Comparison of ENCODE assay signal across 1 cellular context in the genomic region with DNA sequence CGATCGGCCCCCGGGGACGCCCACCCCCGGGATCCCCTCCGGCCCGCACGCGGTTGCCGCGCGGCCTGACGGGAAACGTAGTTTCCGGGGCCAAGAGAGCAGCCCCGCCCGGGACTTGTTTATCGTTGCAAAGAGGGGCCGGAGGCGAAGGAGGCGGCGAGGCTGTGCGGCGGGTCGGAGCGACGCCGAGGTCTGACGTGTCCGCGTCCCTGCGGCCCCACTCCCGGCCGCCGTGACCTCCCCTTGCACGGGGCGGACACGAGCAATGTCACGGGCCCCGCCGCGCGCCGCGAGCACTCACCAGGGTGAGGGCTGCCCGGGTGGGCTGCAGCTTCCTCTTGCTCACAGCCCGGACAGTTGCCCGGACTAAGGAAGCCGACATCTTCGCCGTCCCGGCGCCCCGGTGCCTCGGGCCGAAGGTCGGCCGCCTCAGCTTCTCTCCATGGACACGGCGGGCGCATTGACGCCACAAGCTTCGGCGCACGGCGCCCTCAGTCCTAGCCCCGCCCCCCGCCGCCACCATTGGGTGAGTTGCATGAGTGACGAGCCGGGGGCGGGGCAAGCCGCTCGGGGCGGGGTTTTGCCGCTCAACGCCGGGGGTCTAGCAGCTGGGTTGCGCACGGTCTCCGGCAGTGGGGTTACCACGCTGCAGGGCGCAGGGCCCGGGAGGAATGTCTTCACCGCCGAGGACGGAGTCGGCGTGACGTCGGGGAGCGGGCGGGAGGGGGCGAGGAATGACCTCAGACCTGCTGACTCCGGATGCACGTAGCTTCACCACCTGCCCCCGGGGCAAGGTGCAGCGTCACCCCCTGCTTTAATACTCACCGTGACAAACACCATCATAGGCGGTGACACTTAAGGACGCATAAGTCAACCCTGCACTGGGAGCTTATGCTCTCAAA.
TF ChIP-seq lines count a peak whose summit lies in the region.

Gene ISCA1, minus strand, starts transcription at position 462 of the 902 bp plus-strand sequence. Its CDS starts 80 bp downstream, at position 382.

TF ChIP-seq in H1, 55 proteins besides CTCF, POLR2A, EP300 and RAD21 (continued from another document):
- TF ChIP-seq CHD2 (IDR thresholded peaks at IDR 0.05; ENCODE audit: low read length), result no peak
- TF ChIP-seq BCL11A (IDR thresholded peaks at IDR 0.05; ENCODE audit: low read depth in 2 of 2, low read length in 2 of 2), result no peak
